17 cellular contexts compared by ENCODE assay signal in the genomic region with DNA sequence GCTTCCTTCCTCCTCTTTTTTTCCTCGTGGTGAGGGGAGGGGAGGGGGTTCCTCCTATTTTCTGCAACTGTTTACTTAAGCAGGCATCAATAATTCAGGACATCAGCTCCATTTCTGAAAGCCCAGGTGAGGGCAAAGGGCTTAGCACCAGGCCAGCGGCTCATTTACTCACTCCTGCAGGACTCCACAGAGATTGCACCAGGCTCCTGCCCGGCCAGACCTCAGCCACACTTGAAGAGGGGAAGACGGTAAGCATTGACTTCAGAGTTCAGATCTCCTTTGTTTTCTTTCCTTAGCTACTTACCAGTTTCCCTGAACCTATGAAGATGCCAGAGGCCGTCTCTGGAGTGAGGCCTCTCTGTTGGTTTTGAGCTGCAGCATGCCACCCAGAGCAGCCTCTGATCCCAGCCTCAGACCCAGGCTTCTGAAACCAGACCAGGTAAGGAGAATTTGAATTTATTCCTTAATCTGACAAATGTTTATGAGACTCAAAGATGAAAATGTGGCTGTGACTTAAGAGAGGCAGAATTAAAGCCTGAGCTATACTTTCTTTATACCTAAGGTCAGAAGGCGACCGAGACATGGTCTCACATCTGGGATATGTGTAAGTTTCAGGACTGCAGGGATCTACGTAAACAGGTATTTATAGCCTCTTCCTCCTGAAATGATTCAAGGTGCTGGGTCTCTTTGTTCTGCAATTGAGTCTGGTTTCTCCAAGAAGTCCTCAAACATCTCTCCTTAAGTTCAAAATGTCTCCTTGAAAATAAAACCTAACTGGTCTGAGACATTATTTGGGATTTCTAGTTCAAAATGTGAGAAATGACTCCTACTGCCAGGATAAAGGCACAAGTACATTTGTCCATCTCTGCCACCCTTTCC.
"Had no signal": no experiment of that assay in that cellular context is flagged by ENCODE, and none has a peak within 500 bp of the region (broad histone marks: within the 10 kb centered on the region; RNA-seq: fewer than 3 reads in every experiment).

No MANE protein-coding gene starts in this region.

- H3K4me3 ChIP-seq: hepatocyte, lower lobe of right lung, right lobe of liver, stomach had no signal

- H3K9me3 ChIP-seq: lower lobe of right lung, right lobe of liver, stomach had no signal

- H3K79me2 ChIP-seq: hepatocyte, parathyroid adenoma had no signal

- H3K4me1 ChIP-seq: lower lobe of right lung, parathyroid adenoma, right lobe of liver had no signal

- DNase-seq: activated CD4-positive, alpha-beta memory T cell treated with anti-CD3 and anti-CD28 coated beads, Interleukin-2, amount 10 ng/mL, durations not matched to agents 7 days and 5 days; activated CD4-positive, alpha-beta T cell treated with anti-CD3 and anti-CD28 coated beads for 48 hours; activated CD4-positive, CD25-positive, alpha-beta regulatory T cell; activated CD8-positive, alpha-beta memory T cell treated with anti-CD3 and anti-CD28 coated beads, Interleukin-2, amount 10 ng/mL, durations not matched to agents 7 days and 5 days; effector memory CD4-positive, alpha-beta T cell; foreskin fibroblast; left colon; lower lobe of right lung; right lobe of liver; small intestine; stimulated activated CD4-positive, alpha-beta T cell treated with anti-CD3 and anti-CD28 coated beads, Interleukin-15, amount 100 ng/mL, for 24 hours; stimulated activated CD4-positive, alpha-beta T cell treated with anti-CD3 and anti-CD28 coated beads, Interleukin-2, amount 100 ng/mL, for 48 hours; stomach; trophoblast cell had no signal

- H3K36me3 ChIP-seq: lower lobe of right lung, right lobe of liver, stomach had no signal

- H3K4me2 ChIP-seq: hepatocyte had no signal

- H3K27me3 ChIP-seq: hepatocyte, right lobe of liver, stomach had no signal

- H2AFZ ChIP-seq: hepatocyte, parathyroid adenoma had no signal

- FAIRE-seq: small intestine had no signal

- H3K9ac ChIP-seq: parathyroid adenoma had no signal

- ATAC-seq: activated CD8-positive, alpha-beta memory T cell treated with anti-CD3 and anti-CD28 coated beads, Interleukin-2, amount 10 ng/mL, durations not matched to agents 7 days and 5 days; left colon; lower lobe of right lung; natural killer cell treated with Interleukin-12 subunit alpha and Interleukin-12 subunit beta and Interleukin-15 and Interleukin-18, amount 100 ng/mL, for 72 hours; right lobe of liver had no signal

- H3K27ac ChIP-seq: hepatocyte, lower lobe of right lung, parathyroid adenoma, right lobe of liver, stomach had no signal
